Comparison of ENCODE assay signal across 8 cellular contexts in the genomic region with DNA sequence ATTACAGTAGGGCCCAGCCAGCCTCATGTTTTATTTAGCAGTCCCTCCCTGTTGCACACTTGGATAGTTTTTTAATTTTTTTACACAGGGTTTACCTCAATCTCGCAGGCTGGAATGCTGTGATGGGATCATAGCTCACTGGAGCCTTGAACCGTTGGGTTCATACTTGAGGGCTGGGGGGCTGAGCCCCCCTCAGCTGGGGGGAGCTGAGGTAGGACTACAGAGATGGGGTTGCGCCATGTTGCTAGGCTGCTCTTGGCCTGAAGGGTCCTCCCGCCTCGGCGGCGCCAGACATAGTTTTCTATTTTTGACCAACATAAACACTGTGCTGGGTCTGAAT.
DNase-seq lines count a peak whose midpoint lies in the region; ATAC-seq and TF ChIP-seq lines count a peak whose summit lies in the region.
"Not testable (repeated sequence)": the region's sequence is repeated elsewhere in the genome, so short reads cannot be mapped to it uniquely, and the experiment has no call there.

No MANE protein-coding gene starts in this region.

- H3K4me2 ChIP-seq in OCI-LY3 (ENCODE audit: low read length) = peak overlapping the region; percentile 38; the same call in 1 of the 2 replicates

- not testable (repeated sequence) for H3K27me3 Mint-ChIP-seq in CD14-positive monocyte (ENCODE audit: low read depth in 3 of 3)

- peak overlapping the region; percentile 82 for H3K4me3 ChIP-seq in OCI-LY3 (ENCODE audit: low read length)
- H3K4me3 ChIP-seq in adipocyte (ENCODE audit: low read length) = peak overlapping the region; percentile 85
- H3K4me3 ChIP-seq in fibroblast of villous mesenchyme (ENCODE audit: low read depth, low read length) = peak overlapping the region; percentile 66
- peak overlapping the region; percentile 65 for H3K4me3 ChIP-seq in mesodermal cell (ENCODE audit: extremely low read depth, insufficient read depth, low read length, poor library complexity, severe bottlenecking)

- not testable (repeated sequence) for H3K9me3 ChIP-seq in OCI-LY3 (ENCODE audit: insufficient read depth, low read length); adipocyte (ENCODE audit: control insufficient read depth, low read length); mesodermal cell (ENCODE audit: control insufficient read depth, low read length)

- H3K79me2 ChIP-seq in OCI-LY3 (ENCODE audit: low read length) = peaks cover 24% of the 10 kb centered on the region

- TF ChIP-seq CTCF in CD14-positive monocyte (IDR thresholded peaks at IDR 0.05); OCI-LY3 (IDR thresholded peaks at IDR 0.05; ENCODE audit: low read depth, low read length); fibroblast of villous mesenchyme (IDR thresholded peaks at IDR 0.05; ENCODE audit: insufficient read depth, low read depth, low read length): not testable (repeated sequence)

- H3K36me3 ChIP-seq in OCI-LY3 (replicated peaks; ENCODE audit: low read depth, low read length); adipocyte (ENCODE audit: control insufficient read depth, insufficient read depth, low read length, severe bottlenecking); mesodermal cell (ENCODE audit: control insufficient read depth, insufficient read depth, low read length): not testable (repeated sequence)

- peak overlapping the region; percentile 78 to 92 for H3K4me3 Mint-ChIP-seq in CD14-positive monocyte
- peak overlapping the region; percentile 78 for H3K4me3 Mint-ChIP-seq in stimulated activated effector memory CD8-positive, alpha-beta T cell treated with anti-CD3 and anti-CD28 coated beads, Interleukin-12 subunit alpha, Interleukin-12 subunit beta, amount 100 ng/mL, for 72 hours

- not testable (repeated sequence) for H3K4me1 ChIP-seq in OCI-LY3 (ENCODE audit: low read length); adipocyte (ENCODE audit: control insufficient read depth, insufficient read depth, low read length); mesodermal cell (ENCODE audit: control insufficient read depth, insufficient read depth, low read length, poor library complexity, severe bottlenecking)

- not testable (repeated sequence) for H4K20me1 ChIP-seq in OCI-LY3 (ENCODE audit: insufficient read depth, low read length)

- ATAC-seq in GM19397 (IDR thresholded peaks at IDR 0.05; ENCODE audit: unreplicated experiment) (peak; percentile 10), HG02973 (IDR thresholded peaks at IDR 0.05; ENCODE audit: unreplicated experiment) (peak; percentile 22)
- ATAC-seq in stimulated activated effector memory CD8-positive, alpha-beta T cell treated with anti-CD3 and anti-CD28 coated beads, Interleukin-12 subunit alpha, Interleukin-12 subunit beta, amount 100 ng/mL, for 72 hours = peak; percentile 12

- not testable (repeated sequence) for DNase-seq in CD14-positive monocyte (ENCODE audit: low spot score); adipocyte (ENCODE audit: low read depth); fibroblast of villous mesenchyme (ENCODE audit: low read depth); stimulated activated effector memory CD8-positive, alpha-beta T cell treated with anti-CD3 and anti-CD28 coated beads, Interleukin-12 subunit alpha, Interleukin-12 subunit beta, amount 100 ng/mL, for 72 hours (ENCODE audit: low spot score in 2 of 2)

- H3K36me3 Mint-ChIP-seq in CD14-positive monocyte = not testable (repeated sequence)
- peaks cover 17% of the 10 kb centered on the region for H3K36me3 Mint-ChIP-seq in stimulated activated effector memory CD8-positive, alpha-beta T cell treated with anti-CD3 and anti-CD28 coated beads, Interleukin-12 subunit alpha, Interleukin-12 subunit beta, amount 100 ng/mL, for 72 hours

- peak overlapping the region; percentile 40 for H3K27ac ChIP-seq in OCI-LY3 (ENCODE audit: low read length)
- H3K27ac ChIP-seq in mesodermal cell (ENCODE audit: low read depth, low read length, severe bottlenecking) = peak overlapping the region; percentile 96

- H3K9me3 Mint-ChIP-seq in CD14-positive monocyte; stimulated activated effector memory CD8-positive, alpha-beta T cell treated with anti-CD3 and anti-CD28 coated beads, Interleukin-12 subunit alpha, Interleukin-12 subunit beta, amount 100 ng/mL, for 72 hours: not testable (repeated sequence)

- H3K27me3 ChIP-seq in OCI-LY3 (ENCODE audit: low read depth, low read length); adipocyte (replicated peaks; ENCODE audit: control insufficient read depth, insufficient read depth, low read length): not testable (repeated sequence)

- H3K4me1 Mint-ChIP-seq in CD14-positive monocyte; stimulated activated effector memory CD8-positive, alpha-beta T cell treated with anti-CD3 and anti-CD28 coated beads, Interleukin-12 subunit alpha, Interleukin-12 subunit beta, amount 100 ng/mL, for 72 hours: not testable (repeated sequence)

- peak overlapping the region; percentile 98 to 99 (median 99) for H3K27ac Mint-ChIP-seq in CD14-positive monocyte
- peak overlapping the region; percentile 98 for H3K27ac Mint-ChIP-seq in stimulated activated effector memory CD8-positive, alpha-beta T cell treated with anti-CD3 and anti-CD28 coated beads, Interleukin-12 subunit alpha, Interleukin-12 subunit beta, amount 100 ng/mL, for 72 hours

- intact Hi-C loops in CD14-positive monocyte (cut with micrococcal nuclease) = not testable (repeated sequence)

- WGBS in mesodermal cell (ENCODE audit: insufficient coverage in 2 of 2), 2 experiments = 26 to 37% methylated on average over 7 of the region's 7 CpGs

- peak overlapping the region; percentile 75 for H3K9ac ChIP-seq in OCI-LY3 (ENCODE audit: low read length)
- H3K9ac ChIP-seq in adipocyte (ENCODE audit: low read length) = peak overlapping the region; percentile 94

- H2AFZ ChIP-seq in OCI-LY3 (ENCODE audit: low read depth, low read length) = peak overlapping the region; percentile 60; the same call in 1 of the 2 replicates
